Comparison of ENCODE assay signal across 13 cellular contexts in genomic region chr15:37059051-37059450, GRCh38. TPM values are rescaled to one million over a fixed set of nuclear protein-coding genes. Genes with fewer than 3 reads are reported as not detected.
A peak's percentile ranks its signal among the peaks of the same experiment; 100 is the strongest.
DNase-seq lines count a peak whose midpoint lies in the region.
"Had no signal": no experiment of that assay in that cellular context is flagged by ENCODE, and none has a peak within 500 bp of the region (broad histone marks: within the 10 kb centered on the region; RNA-seq: fewer than 3 reads in every experiment).

No MANE protein-coding gene starts in this region.

- whole genome bisulfite sequencing in urinary bladder = 13% methylated on average over 3 of the region's 3 CpGs

- H3K36me3 ChIP-seq in urinary bladder (ENCODE audit: insufficient read depth) = no peaks in the 10 kb centered on the region

- DNase-seq in NCI-H226 (peak; percentile 71), dermis microvascular lymphatic vessel endothelial cell (ENCODE audit: low read depth in 2 of 2) (peak; percentile 56 to 93), kidney tubule cell (ENCODE audit: low spot score) (peak; percentile 66), NCI-H2107 (lab: John Stamatoyannopoulos, UW) (no peak), DMS 273 treated with DMSO at 0.1 percent for 48 hours (lab: John Stamatoyannopoulos, UW) (no peak), SHP77 (lab: John Stamatoyannopoulos, UW) (no peak)
- DNase-seq: activated T-cell treated with anti-CD3 and anti-CD28 coated beads, Interleukin-2, amount 50 U/mL, for 1 hour; DMS79; MM.1S; NCI-H82; occipital lobe; T1000 had no signal

- H3K4me1 ChIP-seq in urinary bladder (ENCODE audit: insufficient read depth) = no peaks in the 10 kb centered on the region

- no peak overlapping the region for H3K4me3 ChIP-seq in urinary bladder (ENCODE audit: low read depth, low read length)

- peak overlapping the region; percentile 30 for H3K27ac ChIP-seq in urinary bladder (ENCODE audit: low read depth)

RNA-seq across cellular contexts. Expression of gene MEIS2, which starts 41.3 kb away (rescaled TPM):
- 6.3 and 15.0 TPM in 2 replicates for total RNA-seq in dermis microvascular lymphatic vessel endothelial cell
- total RNA-seq in urinary bladder = 163 TPM
- 79.8 TPM for polyA plus RNA-seq in urinary bladder

Comparison
In these comparisons a context has a peak if more than half of its experiments do, and no peak if none do; other contexts are left out.
1. DNase-seq: peak in NCI-H226 (single experiment), dermis microvascular lymphatic vessel endothelial cell (2 of 2) and kidney tubule cell (single experiment); none in NCI-H2107 (single experiment), DMS 273 treated with DMSO at 0.1 percent for 48 hours (single experiment) and SHP77 (0 of 2).
2. RNA of gene MEIS2, which starts 41.3 kb away (total RNA-seq): 163 TPM in urinary bladder (single experiment); 6.3 to 15.0 TPM in dermis microvascular lymphatic vessel endothelial cell; every median in the first group is over 10 times any median in the second.